In genomic region chr11:75371930-75372876, GRCh38 we compare ENCODE assay signal across 11 cellular contexts. TPM values are rescaled to one million over a fixed set of nuclear protein-coding genes. Genes with fewer than 3 reads are reported as not detected.
DNase-seq lines count a peak whose midpoint lies in the region; TF ChIP-seq lines count a peak whose summit lies in the region.
"Had no signal": no experiment of that assay in that cellular context is flagged by ENCODE, and none has a peak within 500 bp of the region (broad histone marks: within the 10 kb centered on the region; RNA-seq: fewer than 3 reads in every experiment).

No MANE protein-coding gene starts in this region.

- H3K4me1 Mint-ChIP-seq in nephron (peaks cover 5% of the 10 kb centered on the region), H9 (peaks cover 0 to 5% of the 10 kb centered on the region in 2 experiments; a peak in 1 of 4 replicates)

- peak overlapping the region; percentile 38 to 49 for H3K4me3 ChIP-seq in duodenal mucosa (ENCODE audit: low read depth in 1 of 2, low read length in 2 of 2)

- H4K20me1 ChIP-seq in H9 (ENCODE audit: control insufficient read depth, insufficient read depth, insufficient read length): no peaks in the 10 kb centered on the region

- no peaks in the 10 kb centered on the region for H3K79me2 ChIP-seq in H9 (ENCODE audit: insufficient read depth, low read length)

- H3K56ac ChIP-seq in H9 (ENCODE audit: insufficient read length, low read depth, low read length): no peak overlapping the region

- no peaks in the 10 kb centered on the region for H3K23me2 ChIP-seq in H9 (ENCODE audit: insufficient read length, low read depth, low read length, poor library complexity, severe bottlenecking)

- H4K5ac ChIP-seq in H9 (ENCODE audit: insufficient read length, low read depth, low read length): no peak overlapping the region

- peak overlapping the region; percentile 28 to 32 for H3K9ac ChIP-seq in duodenal mucosa (ENCODE audit: low read depth in 1 of 2, low read length in 2 of 2)
- H3K9ac ChIP-seq in H9 (ENCODE audit: extremely low read depth, insufficient read length, low read length): no peak overlapping the region

- H3K27ac ChIP-seq in duodenal mucosa (ENCODE audit: low read depth, low read length) (peak overlapping the region; percentile 65), H9 (ENCODE audit: insufficient read length, low read depth, low read length) (no peak overlapping the region)

- no peak overlapping the region for H3T11ph ChIP-seq in H9 (ENCODE audit: low read length)

- H3K9me3 Mint-ChIP-seq in nephron: peaks cover 4% of the 10 kb centered on the region
- peaks cover 0 to 2% of the 10 kb centered on the region in 2 experiments; a peak in 1 of 5 replicates for H3K9me3 Mint-ChIP-seq in H9

- H3K79me1 ChIP-seq in H9 (ENCODE audit: insufficient read depth, low read depth, low read length, poor library complexity, severe bottlenecking): no peaks in the 10 kb centered on the region

- H3K9me3 ChIP-seq in duodenal mucosa (ENCODE audit: control insufficient read depth in 1 of 2, low read length in 2 of 2) (no peaks in the 10 kb centered on the region), H9 (ENCODE audit: control insufficient read depth, low read depth, low read length) (no peaks in the 10 kb centered on the region)

- H2AFZ ChIP-seq in H9 (ENCODE audit: low read length): no peak overlapping the region

- H3K36me3 ChIP-seq in duodenal mucosa (ENCODE audit: control insufficient read depth in 1 of 2, insufficient read depth in 2 of 2, low read length in 2 of 2): no peaks in the 10 kb centered on the region

- no peak for TF ChIP-seq CTCF in nephron (IDR thresholded peaks at IDR 0.05; ENCODE audit: unreplicated experiment in 3 of 3)
- no peak for TF ChIP-seq CTCF in GM13977 (IDR thresholded peaks at IDR 0.05; ENCODE audit: extremely low read depth, insufficient read depth, missing control alignments)
- no peak for TF ChIP-seq CTCF in H9 (conservative IDR thresholded peaks at IDR 0.05)

- in situ Hi-C loops in GM13977 (cut with MboI; ENCODE audit: low pct_unique_long_range_greater_than_20kb, low sequenced_read_pairs, unreplicated experiment): no loop called here

- H3K14ac ChIP-seq in H9 (ENCODE audit: insufficient read depth, low read length): no peak overlapping the region

- H3K4me3 Mint-ChIP-seq in nephron (no peak overlapping the region), H9 (no peak overlapping the region)
- H3K4me3 Mint-ChIP-seq: CD4-positive, alpha-beta memory T cell had no signal

- H3K27me3 Mint-ChIP-seq in nephron (ENCODE audit: low read depth) (peaks cover 6% of the 10 kb centered on the region), H9 (ENCODE audit: low read depth) (0 out of 2 replicates have a peak, but pooled peaks cover 2% of the 10 kb centered on the region)
- H3K27me3 Mint-ChIP-seq: CD4-positive, alpha-beta memory T cell had no signal

- H2BK5ac ChIP-seq in H9 (ENCODE audit: insufficient read length, low read length): no peak overlapping the region

- H3K18ac ChIP-seq in H9 (ENCODE audit: insufficient read length, low read depth, low read length): no peak overlapping the region

- H2BK120ac ChIP-seq in H9 (ENCODE audit: low read depth, low read length, poor library complexity, severe bottlenecking): no peak overlapping the region

- no peak overlapping the region for H4K91ac ChIP-seq in H9 (ENCODE audit: insufficient read length, low read depth, low read length)

- WGBS in H9 (ENCODE audit: extremely low coverage, insufficient read length, low lambda C conversion rate): no CpG with 5 or more reads among the region's 8 CpGs

- H2BK15ac ChIP-seq in H9 (ENCODE audit: low read depth, low read length): no peak overlapping the region

- DNase-seq in COR-L47 (lab: John Stamatoyannopoulos, UW): peak; percentile 58
- peak; percentile 90 for DNase-seq in LoVo (ENCODE audit: low spot score)
- DNase-seq in GM13977 (ENCODE audit: low spot score): no peak
- no peak for DNase-seq in NCI-H82 (lab: John Stamatoyannopoulos, UW)
- DNase-seq in NCI-H187 (lab: John Stamatoyannopoulos, UW): no peak
- no peak for DNase-seq in H9
- DNase-seq: CD4-positive, alpha-beta memory T cell; cerebellar nuclear complex; stimulated activated naive CD4-positive, alpha-beta T cell had no signal

- H3K36me3 Mint-ChIP-seq in nephron (ENCODE audit: low read depth): no peaks in the 10 kb centered on the region
- H3K36me3 Mint-ChIP-seq in H9 (ENCODE audit: insufficient read depth in 1 of 3, low read depth in 3 of 3): no peaks in the 10 kb centered on the region

- no peak overlapping the region for H2AK5ac ChIP-seq in H9 (ENCODE audit: insufficient read length, low read length)

- H4K8ac ChIP-seq in H9 (replicated peaks; ENCODE audit: insufficient read length, low read depth, low read length): no peak overlapping the region

- H3K27me3 ChIP-seq in duodenal mucosa (ENCODE audit: control insufficient read depth in 1 of 2, insufficient read depth in 2 of 2, low read length in 2 of 2) (no peaks in the 10 kb centered on the region), H9 (ENCODE audit: insufficient read depth, low read length) (no peaks in the 10 kb centered on the region)

- H3K4me1 ChIP-seq in duodenal mucosa (ENCODE audit: control insufficient read depth in 1 of 2, insufficient read depth in 2 of 2, low read length in 2 of 2) (peaks cover 14 to 24% of the 10 kb centered on the region in 2 donors), H9 (ENCODE audit: insufficient read depth, low read length) (no peaks in the 10 kb centered on the region; the same call in 1 of the 2 replicates)

- H3K27ac Mint-ChIP-seq in nephron: peak overlapping the region; percentile 10 to 66 (median 30)
- no peak overlapping the region for H3K27ac Mint-ChIP-seq in H9

- no peak overlapping the region for H3K4me2 ChIP-seq in H9 (ENCODE audit: insufficient read depth, insufficient read length, low read length)

- H3K4ac ChIP-seq in H9 (ENCODE audit: low read depth, low read length): no peak overlapping the region

- H3K23ac ChIP-seq in H9 (ENCODE audit: insufficient read length, low read depth, low read length): no peak overlapping the region

- H2BK20ac ChIP-seq in H9 (ENCODE audit: low read depth, low read length, poor library complexity, severe bottlenecking): no peak overlapping the region

- no peak overlapping the region for H2BK12ac ChIP-seq in H9 (ENCODE audit: insufficient read length, low read depth, low read length)

RNA-seq across cellular contexts. Expression of gene ARRB1, which starts 20.7 kb away (rescaled TPM):
- total RNA-seq in H9 (2021): 20.6 and 22.1 TPM in 2 replicates

RNA-seq across cellular contexts. Expression of gene RPS3, which starts 27.1 kb away (rescaled TPM):
- total RNA-seq in H9 (2021): 3,765 and 3,814 TPM in 2 replicates

Comparison
In these comparisons a context has a peak if more than half of its experiments do, and no peak if none do; other contexts are left out.
1. DNase-seq: peak in COR-L47 (single experiment) and LoVo (single experiment); none in GM13977 (single experiment), NCI-H82 (single experiment), NCI-H187 (0 of 2) and H9 (single experiment).
2. H3K27ac Mint-ChIP-seq: peak in nephron (3 of 3); none in H9 (0 of 3).